In the genomic region with DNA sequence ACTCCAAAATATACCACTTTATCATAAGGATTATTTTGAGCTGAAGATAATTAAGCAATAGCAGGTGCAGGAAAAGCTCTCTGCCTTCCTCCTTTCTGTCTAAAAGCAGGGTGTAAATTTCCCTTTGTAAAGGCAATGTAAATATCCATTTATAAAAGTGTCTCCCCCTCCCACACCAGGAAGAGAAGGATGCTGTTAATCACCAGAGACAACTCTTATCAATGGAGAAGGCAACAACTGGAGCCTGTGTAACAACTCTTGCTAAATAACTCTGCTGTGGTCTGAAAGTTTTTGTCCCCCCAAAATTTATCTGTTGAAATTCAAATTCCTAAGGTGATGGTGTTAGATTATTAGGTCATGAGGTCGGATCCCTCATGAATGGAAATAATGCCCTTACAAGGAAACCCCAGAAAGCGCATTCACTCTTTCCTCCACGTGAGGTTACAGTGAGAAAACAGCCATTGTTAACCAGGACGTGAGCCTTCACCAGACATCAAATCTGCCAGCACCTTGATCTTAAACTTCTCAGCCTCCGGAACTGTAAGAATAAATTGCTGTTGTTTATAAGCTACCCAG, we compare ENCODE assay signal across 1 cellular context.
TF ChIP-seq lines count a peak whose summit lies in the region.

No MANE protein-coding gene starts in this region.

TF ChIP-seq in H1, 55 proteins besides CTCF, POLR2A, EP300 and RAD21:
- TF ChIP-seq SAP30 (IDR thresholded peaks at IDR 0.05; ENCODE audit: insufficient read depth, insufficient replicate concordance, low read length) (no peak), FOSL1 (IDR thresholded peaks at IDR 0.05; ENCODE audit: insufficient read depth, low read depth, low read length) (no peak), SRF (IDR thresholded peaks at IDR 0.05; ENCODE audit: low read depth, low read length) (peak; percentile 79), SP1 (IDR thresholded peaks at IDR 0.05; ENCODE audit: low read depth, low read length) (no peak), SIRT6 (IDR thresholded peaks at IDR 0.05; ENCODE audit: low read length) (no peak), BACH1 (IDR thresholded peaks at IDR 0.05; ENCODE audit: low read length) (no peak), TCF12 (IDR thresholded peaks at IDR 0.05; ENCODE audit: low read depth, low read length) (no peak), JUND (IDR thresholded peaks at IDR 0.05; ENCODE audit: low read length) (no peak), NRF1 (IDR thresholded peaks at IDR 0.05; ENCODE audit: low read depth, low read length) (no peak), CREB1 (IDR thresholded peaks at IDR 0.05) (no peak), CEBPB (IDR thresholded peaks at IDR 0.05; ENCODE audit: low read depth, low read length) (no peak), ZNF274 (IDR thresholded peaks at IDR 0.05; ENCODE audit: borderline replicate concordance, extremely low read depth, low read length) (no peak)
- TF ChIP-seq, protein P1, sequence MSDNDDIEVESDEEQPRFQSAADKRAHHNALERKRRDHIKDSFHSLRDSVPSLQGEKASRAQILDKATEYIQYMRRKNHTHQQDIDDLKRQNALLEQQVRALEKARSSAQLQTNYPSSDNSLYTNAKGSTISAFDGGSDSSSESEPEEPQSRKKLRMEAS (IDR thresholded peaks at IDR 0.05), result peak; percentile 81
- TF ChIP-seq, protein P2, sequence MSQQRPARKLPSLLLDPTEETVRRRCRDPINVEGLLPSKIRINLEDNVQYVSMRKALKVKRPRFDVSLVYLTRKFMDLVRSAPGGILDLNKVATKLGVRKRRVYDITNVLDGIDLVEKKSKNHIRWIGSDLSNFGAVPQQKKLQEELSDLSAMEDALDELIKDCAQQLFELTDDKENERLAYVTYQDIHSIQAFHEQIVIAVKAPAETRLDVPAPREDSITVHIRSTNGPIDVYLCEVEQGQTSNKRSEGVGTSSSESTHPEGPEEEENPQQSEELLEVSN (IDR thresholded peaks at IDR 0.05), result no peak
- TF ChIP-seq, protein P3, sequence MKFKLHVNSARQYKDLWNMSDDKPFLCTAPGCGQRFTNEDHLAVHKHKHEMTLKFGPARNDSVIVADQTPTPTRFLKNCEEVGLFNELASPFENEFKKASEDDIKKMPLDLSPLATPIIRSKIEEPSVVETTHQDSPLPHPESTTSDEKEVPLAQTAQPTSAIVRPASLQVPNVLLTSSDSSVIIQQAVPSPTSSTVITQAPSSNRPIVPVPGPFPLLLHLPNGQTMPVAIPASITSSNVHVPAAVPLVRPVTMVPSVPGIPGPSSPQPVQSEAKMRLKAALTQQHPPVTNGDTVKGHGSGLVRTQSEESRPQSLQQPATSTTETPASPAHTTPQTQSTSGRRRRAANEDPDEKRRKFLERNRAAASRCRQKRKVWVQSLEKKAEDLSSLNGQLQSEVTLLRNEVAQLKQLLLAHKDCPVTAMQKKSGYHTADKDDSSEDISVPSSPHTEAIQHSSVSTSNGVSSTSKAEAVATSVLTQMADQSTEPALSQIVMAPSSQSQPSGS (IDR thresholded peaks at IDR 0.05; ENCODE audit: low read length), result no peak
